Comparison of ENCODE assay signal across 8 cellular contexts in genomic region chr16:14529010-14529669, GRCh38.
DNase-seq lines count a peak whose midpoint lies in the region; ATAC-seq and TF ChIP-seq lines count a peak whose summit lies in the region.

No MANE protein-coding gene starts in this region.

- no peak for ATAC-seq in GM21723 (IDR thresholded peaks at IDR 0.05; ENCODE audit: unreplicated experiment)

- peak overlapping the region; percentile 73; the same call in 1 of the 2 replicates for H3K4me2 ChIP-seq in MM.1S (ENCODE audit: low read depth, low read length)

- H3F3A ChIP-seq in MM.1S (ENCODE audit: insufficient read depth, low read length): no peaks in the 10 kb centered on the region

- H3K4me1 Mint-ChIP-seq in activated naive CD8-positive, alpha-beta T cell treated with anti-CD3 and anti-CD28 coated beads for 36 hours: peaks cover 4% of the 10 kb centered on the region

- H3K9ac ChIP-seq in MM.1S (ENCODE audit: low read length): no peak overlapping the region

- H3K9me3 ChIP-seq in MM.1S (replicated peaks; ENCODE audit: insufficient read depth, low read length) (no peaks in the 10 kb centered on the region), uterus (no peaks in the 10 kb centered on the region)

- no peaks in the 10 kb centered on the region for H3K9me2 ChIP-seq in MM.1S (replicated peaks; ENCODE audit: insufficient read depth, low read length)

- no peak overlapping the region for H3K27ac ChIP-seq in MM.1S (ENCODE audit: low read length)
- peak overlapping the region; percentile 22 to 50 for H3K27ac ChIP-seq in uterus

- H3K27ac Mint-ChIP-seq in activated naive CD8-positive, alpha-beta T cell treated with anti-CD3 and anti-CD28 coated beads for 36 hours: no peak overlapping the region

- peak overlapping the region; percentile 43; the same call in 1 of the 2 replicates for H2AFZ ChIP-seq in MM.1S (ENCODE audit: low read length)

- H4K20me1 ChIP-seq in MM.1S (ENCODE audit: insufficient read depth, low read length): no peaks in the 10 kb centered on the region

- peaks cover 10% of the 10 kb centered on the region for H3K36me3 Mint-ChIP-seq in activated naive CD8-positive, alpha-beta T cell treated with anti-CD3 and anti-CD28 coated beads for 36 hours

- H3K4me3 ChIP-seq in GM06990 (replicated peaks; ENCODE audit: low read depth, low read length): no peak overlapping the region
- no peak overlapping the region for H3K4me3 ChIP-seq in MM.1S (ENCODE audit: low read length)
- H3K4me3 ChIP-seq in uterus: peak overlapping the region in 1 of 2 donors; percentile 23

- no peaks in the 10 kb centered on the region for H3K27me3 ChIP-seq in GM06990 (replicated peaks; ENCODE audit: control insufficient read depth, insufficient read depth, low read length)
- no peaks in the 10 kb centered on the region for H3K27me3 ChIP-seq in MM.1S (replicated peaks; ENCODE audit: insufficient read depth, low read length)
- H3K27me3 ChIP-seq in uterus: no peaks in the 10 kb centered on the region

- TF ChIP-seq CTCF in GM06990 (IDR thresholded peaks at IDR 0.05; ENCODE audit: insufficient read depth, low read length, poor library complexity, severe bottlenecking) (peak; percentile 63), MM.1S (IDR thresholded peaks at IDR 0.05; ENCODE audit: low read length) (peak; percentile 81), uterus (IDR thresholded peaks at IDR 0.05) (peak; percentile 72 to 91 (median 84))

- peak in 1 of 2 donors; percentile 10 for TF ChIP-seq POLR2A in uterus (IDR thresholded peaks at IDR 0.05)

- no peak overlapping the region for H3K4me3 Mint-ChIP-seq in activated naive CD8-positive, alpha-beta T cell treated with anti-CD3 and anti-CD28 coated beads for 36 hours

- H3K79me2 ChIP-seq in MM.1S (ENCODE audit: low read length): no peaks in the 10 kb centered on the region

- intact Hi-C loops in head of caudate nucleus (cut with DNase I) (loop anchor here (10.0 kb wide), 1 partner anchor 224 kb away; no protein-coding TSS in a partner anchor), posterior cingulate gyrus (cut with DNase I) (loop anchor here (1.0 to 10.0 kb wide), 4 partner anchors 84 to 607 kb away; partner anchors contain the start of gene ERCC4), uterus (cut with DNase I; ENCODE audit: low total_unique reads) (no loop called here)

- H3K4me1 ChIP-seq in MM.1S (ENCODE audit: low read length) (peaks cover 12% of the 10 kb centered on the region), uterus (no peaks in the 10 kb centered on the region)

- peaks cover 6% of the 10 kb centered on the region for H3K9me3 Mint-ChIP-seq in activated naive CD8-positive, alpha-beta T cell treated with anti-CD3 and anti-CD28 coated beads for 36 hours

- H3K27me3 Mint-ChIP-seq in activated naive CD8-positive, alpha-beta T cell treated with anti-CD3 and anti-CD28 coated beads for 36 hours: no peaks in the 10 kb centered on the region

- peaks cover 3% of the 10 kb centered on the region for H3K36me3 ChIP-seq in GM06990 (ENCODE audit: control insufficient read depth, insufficient read depth, low read length)
- H3K36me3 ChIP-seq in MM.1S (replicated peaks; ENCODE audit: insufficient read depth, low read length): no peaks in the 10 kb centered on the region
- no peaks in the 10 kb centered on the region for H3K36me3 ChIP-seq in uterus

- peak; percentile 56 for DNase-seq in GM06990 (ENCODE audit: extremely low read depth, insufficient read length)
- DNase-seq in MM.1S: peak; percentile 84
- peak; percentile 77 for DNase-seq in SHP77 treated with DMSO at 0.1 percent for 48 hours (lab: John Stamatoyannopoulos, UW)
- DNase-seq in activated naive CD8-positive, alpha-beta T cell treated with anti-CD3 and anti-CD28 coated beads for 36 hours: peak; percentile 41
- peak; percentile 53 to 89 (median 77) for DNase-seq in head of caudate nucleus
- peak; percentile 47 to 94 (median 74) for DNase-seq in posterior cingulate gyrus
- DNase-seq in uterus: peak; percentile 82 to 84
